In the genomic region with DNA sequence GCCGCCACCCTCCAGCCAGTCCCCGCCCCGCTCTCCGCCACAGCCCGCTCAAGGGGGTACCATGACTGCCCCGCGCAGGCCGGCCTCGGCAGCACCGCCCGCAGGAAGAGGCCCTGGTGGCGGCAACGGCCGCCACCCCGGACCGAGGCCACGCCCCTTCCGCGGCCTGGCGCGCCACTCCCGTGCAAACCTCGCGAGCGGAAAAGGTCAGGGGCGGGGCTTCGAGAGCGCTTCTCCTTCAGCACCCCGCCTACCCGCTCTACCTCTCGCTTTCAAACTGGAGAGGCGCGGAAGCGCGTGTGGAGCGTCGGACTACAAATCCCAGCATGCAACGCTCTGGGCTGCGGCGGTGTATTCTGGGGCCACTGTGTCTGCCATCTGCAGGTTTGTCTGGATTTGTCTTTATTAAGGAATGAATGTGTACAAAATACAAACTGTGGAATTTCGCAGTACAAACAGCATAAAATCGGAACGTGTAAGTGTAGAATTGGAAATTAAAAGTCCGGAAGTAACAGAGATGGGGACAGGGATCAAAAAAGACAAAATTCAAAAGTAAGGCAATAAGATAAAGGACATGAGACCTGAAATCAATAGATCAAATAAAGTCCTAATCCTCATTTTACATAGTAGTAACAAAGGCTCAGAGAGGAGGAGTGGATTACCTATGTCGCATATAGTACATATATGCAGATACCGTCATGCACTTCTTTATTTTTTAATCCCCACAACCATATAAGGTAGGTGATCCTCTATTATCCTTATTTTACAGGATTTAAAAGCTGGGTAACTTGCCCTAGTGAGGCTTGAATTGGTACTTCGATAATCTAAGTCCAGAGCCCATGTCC, we compare ENCODE assay signal across 8 cellular contexts. TPM values are rescaled to one million over a fixed set of nuclear protein-coding genes. Genes with fewer than 3 reads are reported as not detected.
DNase-seq lines count a peak whose midpoint lies in the region; FAIRE-seq and TF ChIP-seq lines count a peak whose summit lies in the region.

No MANE protein-coding gene starts in this region.

- no peaks in the 10 kb centered on the region for H3K27me3 Mint-ChIP-seq in HFFc6 (ENCODE audit: insufficient read depth)
- no peaks in the 10 kb centered on the region for H3K27me3 Mint-ChIP-seq in activated naive CD4-positive, alpha-beta T cell treated with anti-CD3 and anti-CD28 coated beads for 36 hours (ENCODE audit: low read depth)

- peaks cover 22% of the 10 kb centered on the region for H3K36me3 Mint-ChIP-seq in HFFc6 (ENCODE audit: low read depth)
- peaks cover 20% of the 10 kb centered on the region for H3K36me3 Mint-ChIP-seq in activated naive CD4-positive, alpha-beta T cell treated with anti-CD3 and anti-CD28 coated beads for 36 hours (ENCODE audit: low read depth)

- peak overlapping the region; percentile 93 for H3K4me3 Mint-ChIP-seq in HFFc6
- H3K4me3 Mint-ChIP-seq in activated naive CD4-positive, alpha-beta T cell treated with anti-CD3 and anti-CD28 coated beads for 36 hours: peak overlapping the region; percentile 97

- peaks cover 3% of the 10 kb centered on the region for H3K79me1 ChIP-seq in neuronal stem cell (ENCODE audit: low read depth, low read length)

- intact Hi-C loops in activated naive CD4-positive, alpha-beta T cell treated with anti-CD3 and anti-CD28 coated beads for 36 hours (cut with micrococcal nuclease): loop anchor here (1.0 to 5.0 kb wide), 15 partner anchors 9 to 1197 kb away; a partner anchor contains a TSS

- H2BK15ac ChIP-seq in neuronal stem cell (ENCODE audit: low read length): no peak overlapping the region

- peak overlapping the region; percentile 84 for H3K4me3 ChIP-seq in SJSA1
- H3K4me3 ChIP-seq in neuronal stem cell (ENCODE audit: low read length in 2 of 2): peak overlapping the region in 1 of 2 donors; percentile 96
- peak overlapping the region; percentile 51 to 92 (median 90) for H3K4me3 ChIP-seq in subcutaneous abdominal adipose tissue (ENCODE audit: low read depth in 1 of 5, low read length in 5 of 5)

- WGBS in neuronal stem cell (ENCODE audit: extremely low coverage in 2 of 2, insufficient read length in 2 of 2, insufficient replicate concordance in 1 of 2), 2 donors: no CpG with 5 or more reads among the region's 47 CpGs

- H3K9me3 ChIP-seq in SJSA1 (replicated peaks) (no peaks in the 10 kb centered on the region), neuronal stem cell (replicated peaks in 1 of 2; ENCODE audit: control insufficient read depth in 2 of 2, insufficient read depth in 1 of 2, low read depth in 1 of 2, low read length in 2 of 2) (peaks cover 0 to 9% of the 10 kb centered on the region in 2 donors), subcutaneous abdominal adipose tissue (ENCODE audit: control insufficient read depth in 5 of 5, low read length in 5 of 5) (no peaks in the 10 kb centered on the region)

- DNase-seq in GM04504 (ENCODE audit: low read depth) (peak; percentile 99), HFFc6 (peak; percentile 98), MV-4-11 (lab: John Stamatoyannopoulos, UW) (peak; percentile 99), SJSA1 (ENCODE audit: low read depth in 1 of 2, low spot score in 2 of 2) (peak; percentile 99 to 100), frontal cortex (ENCODE audit: low spot score in 2 of 2) (peak; percentile 94 to 95), neuronal stem cell (ENCODE audit: low spot score) (peak; percentile 99)
- peak; percentile 99 for DNase-seq in activated naive CD4-positive, alpha-beta T cell treated with anti-CD3 and anti-CD28 coated beads for 36 hours

- peaks cover 15% of the 10 kb centered on the region for H3K36me3 ChIP-seq in SJSA1
- H3K36me3 ChIP-seq in neuronal stem cell (replicated peaks in 1 of 2; ENCODE audit: control insufficient read depth in 2 of 2, insufficient read depth in 2 of 2, low read length in 2 of 2): peaks cover 0 to 6% of the 10 kb centered on the region in 2 donors
- no peaks in the 10 kb centered on the region for H3K36me3 ChIP-seq in subcutaneous abdominal adipose tissue (ENCODE audit: control insufficient read depth in 5 of 5, insufficient read depth in 5 of 5, low read length in 5 of 5)

- H2AK5ac ChIP-seq in neuronal stem cell (ENCODE audit: low read depth, low read length): no peak overlapping the region

- H3K4me2 ChIP-seq in neuronal stem cell (ENCODE audit: insufficient read depth, low read length, poor library complexity, severe bottlenecking): peak overlapping the region; percentile 2

- no peak overlapping the region for H2BK5ac ChIP-seq in neuronal stem cell (ENCODE audit: low read length)

- H3K27me3 ChIP-seq in SJSA1 (replicated peaks): no peaks in the 10 kb centered on the region
- no peaks in the 10 kb centered on the region for H3K27me3 ChIP-seq in neuronal stem cell (ENCODE audit: control insufficient read depth in 3 of 3, insufficient read depth in 3 of 3, low read depth in 1 of 3, low read length in 3 of 3)
- no peaks in the 10 kb centered on the region for H3K27me3 ChIP-seq in subcutaneous abdominal adipose tissue (ENCODE audit: control insufficient read depth in 5 of 5, insufficient read depth in 4 of 5, low read length in 5 of 5)

- CTCF ChIA-PET in activated naive CD4-positive, alpha-beta T cell treated with anti-CD3 and anti-CD28 coated beads for 36 hours (lab: Charles Lee): interaction anchor here (1.0 kb wide), 1 partner anchor 18 kb away, joined by 3 read pairs; no protein-coding TSS in a partner anchor

- H3K4me1 ChIP-seq in SJSA1 (replicated peaks) (peaks cover 37% of the 10 kb centered on the region), neuronal stem cell (ENCODE audit: control insufficient read depth in 2 of 2, insufficient read depth in 1 of 2, low read depth in 1 of 2, low read length in 2 of 2) (peaks cover 8 to 12% of the 10 kb centered on the region in 2 donors), subcutaneous abdominal adipose tissue (ENCODE audit: control insufficient read depth in 5 of 5, insufficient read depth in 5 of 5, low read length in 5 of 5) (peaks cover 4 to 27% (median 20%) of the 10 kb centered on the region in 5 donors)

- no peak overlapping the region for H4K8ac ChIP-seq in neuronal stem cell (ENCODE audit: low read depth, low read length)

- no peak overlapping the region for H3K18ac ChIP-seq in neuronal stem cell (ENCODE audit: low read length)

- no peak overlapping the region for H2BK12ac ChIP-seq in neuronal stem cell (ENCODE audit: low read length)

- FAIRE-seq in frontal cortex (lab: Jason Lieb, UNC): peak; percentile 76

- peak overlapping the region; percentile 92 for H3K27ac Mint-ChIP-seq in HFFc6
- peak overlapping the region; percentile 86 for H3K27ac Mint-ChIP-seq in activated naive CD4-positive, alpha-beta T cell treated with anti-CD3 and anti-CD28 coated beads for 36 hours

- TF ChIP-seq CTCF in HFFc6 (IDR thresholded peaks at IDR 0.05): peak; percentile 69

- peak overlapping the region; percentile 98 for H3K23ac ChIP-seq in neuronal stem cell (ENCODE audit: low read depth, low read length, poor library complexity)

- H3K27ac ChIP-seq in SJSA1 (no peak overlapping the region), neuronal stem cell (replicated peaks; ENCODE audit: low read length) (peak overlapping the region; percentile 2), subcutaneous abdominal adipose tissue (ENCODE audit: low read depth, low read length) (peak overlapping the region; percentile 89)

- H4K91ac ChIP-seq in neuronal stem cell (ENCODE audit: low read depth, low read length, poor library complexity): no peak overlapping the region

- H3K9ac ChIP-seq in neuronal stem cell (ENCODE audit: low read depth, low read length, poor library complexity): no peak overlapping the region
- peak overlapping the region in 2 of 5 donors; percentile 28 to 59 for H3K9ac ChIP-seq in subcutaneous abdominal adipose tissue (ENCODE audit: low read length in 5 of 5)

- H3K4me1 Mint-ChIP-seq in HFFc6 (ENCODE audit: low read depth): peaks cover 56% of the 10 kb centered on the region
- H3K4me1 Mint-ChIP-seq in activated naive CD4-positive, alpha-beta T cell treated with anti-CD3 and anti-CD28 coated beads for 36 hours (ENCODE audit: low read depth): peaks cover 37% of the 10 kb centered on the region

- H2BK120ac ChIP-seq in neuronal stem cell (ENCODE audit: low read depth, low read length): peak overlapping the region; percentile 85

- H3K4ac ChIP-seq in neuronal stem cell (ENCODE audit: low read length): no peak overlapping the region

- peak overlapping the region; percentile 95 for H2AFZ ChIP-seq in neuronal stem cell (ENCODE audit: low read length)

- no peaks in the 10 kb centered on the region for H3K9me3 Mint-ChIP-seq in HFFc6
- H3K9me3 Mint-ChIP-seq in activated naive CD4-positive, alpha-beta T cell treated with anti-CD3 and anti-CD28 coated beads for 36 hours: no peaks in the 10 kb centered on the region

- H3K14ac ChIP-seq in neuronal stem cell (ENCODE audit: low read length): no peak overlapping the region

RNA-seq across cellular contexts. Expression of a gene that starts 0.5 kb away (rescaled TPM):
- total RNA-seq in HFFc6 (2021; fragmentation: NEBNext Ultra II Directional; extraction: Animal tissue kit (Norgen Biotek cat#: 25700)): 10 to 100 TPM; 38.6 to 45.0 (median 41.1) TPM
- 71.4 and 98.1 TPM in 2 replicates for total RNA-seq in SJSA1 (2014; rRNA removed; shearing (Covaris generic))
- total RNA-seq in activated naive CD4-positive, alpha-beta T cell treated with anti-CD3 and anti-CD28 coated beads for 36 hours: 10 to 100 TPM; 45.9 to 47.3 TPM
- total RNA-seq in frontal cortex: 68.5 TPM
- polyA plus RNA-seq in neuronal stem cell (2013, experiment 1 of 2): 41.9 TPM
- polyA plus RNA-seq in neuronal stem cell (2013, experiment 2 of 2): 42.3 TPM

RNA-seq across cellular contexts. Expression of a gene that starts 8.9 kb away (rescaled TPM):
- under 1 TPM; 0.15 to 0.74 (median 0.34) TPM for total RNA-seq in HFFc6 (2021; fragmentation: NEBNext Ultra II Directional; extraction: Animal tissue kit (Norgen Biotek cat#: 25700))
- 0.05 TPM in 1 of 2 replicates, not detected in the other for total RNA-seq in SJSA1 (2014; rRNA removed; shearing (Covaris generic))
- total RNA-seq in activated naive CD4-positive, alpha-beta T cell treated with anti-CD3 and anti-CD28 coated beads for 36 hours: under 1 TPM; 0.17 TPM
- total RNA-seq in frontal cortex: 2.0 TPM
- 0.26 TPM for polyA plus RNA-seq in neuronal stem cell (2013, experiment 1 of 2)
- polyA plus RNA-seq in neuronal stem cell (2013, experiment 2 of 2): 0.35 TPM
